Comparison of ENCODE assay signal across 22 cellular contexts in the genomic region with DNA sequence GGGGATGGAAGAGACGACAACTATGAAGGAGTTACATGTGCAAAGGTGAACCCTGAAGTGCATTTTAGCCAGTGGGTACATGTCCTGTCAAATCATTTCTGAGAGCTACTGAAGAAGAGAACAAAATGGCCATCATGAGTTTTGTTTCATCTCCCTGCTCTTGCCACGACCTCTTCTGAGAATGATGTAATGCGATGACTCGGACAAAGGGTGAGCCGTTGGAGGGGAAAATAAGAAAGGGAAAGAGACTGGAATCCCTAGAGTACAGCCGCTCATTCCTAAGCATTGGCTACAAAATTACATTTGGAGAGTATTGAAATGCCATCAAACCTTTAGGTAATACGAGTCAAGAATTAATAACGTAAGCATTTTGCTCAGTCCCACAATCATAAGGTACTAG.
DNase-seq lines count a peak whose midpoint lies in the region; ATAC-seq and TF ChIP-seq lines count a peak whose summit lies in the region.
"Had no signal": no experiment of that assay in that cellular context is flagged by ENCODE, and none has a peak within 500 bp of the region (broad histone marks: within the 10 kb centered on the region; RNA-seq: fewer than 3 reads in every experiment).

No MANE protein-coding gene starts in this region.

- DNase-seq in A172 (ENCODE audit: low spot score) (peak; percentile 24), GM23248 (peak; percentile 81), astrocyte of the hippocampus (ENCODE audit: low read depth, low spot score) (peak; percentile 12), kidney tubule cell (ENCODE audit: low spot score) (peak; percentile 19), GM13976 (ENCODE audit: low spot score) (no peak), cerebellar nuclear complex (lab: John Stamatoyannopoulos, UW) (no peak), mucosa of descending colon (no peak), posterior vena cava (ENCODE audit: low spot score) (no peak)
- DNase-seq: activated CD4-positive, alpha-beta T cell treated with anti-CD3 and anti-CD28 coated beads, Interleukin-2, amount 50 U/mL, for 48 hours; activated CD4-positive, CD25-positive, alpha-beta regulatory T cell; activated CD8-positive, alpha-beta memory T cell treated with anti-CD3 and anti-CD28 coated beads, Interleukin-2, amount 50 U/mL, for 48 hours; Caco-2; H9; hippocampal formation; NCI-H748 treated with DMSO at 0.1 percent for 48 hours; psoas muscle; stimulated activated CD4-positive, alpha-beta T cell treated with anti-CD3 and anti-CD28 coated beads, Interleukin-2, amount 100 ng/mL, for 48 hours; stimulated activated naive CD4-positive, alpha-beta T cell treated with Interleukin-2 at 50 U/mL for 16 hours had no signal

- no peak for ATAC-seq in mucosa of descending colon
- ATAC-seq: psoas muscle had no signal

- peaks cover 28% of the 10 kb centered on the region for H3F3A ChIP-seq in GM23248 (ENCODE audit: insufficient read depth)

- no peak for TF ChIP-seq CTCF in GM13976 (IDR thresholded peaks at IDR 0.05; ENCODE audit: borderline replicate concordance, control extremely low read depth, extremely low read depth, insufficient read depth, missing control alignments)
- no peak for TF ChIP-seq CTCF in mucosa of descending colon (IDR thresholded peaks at IDR 0.05)

- H3K79me2 ChIP-seq in GM23248 (ENCODE audit: insufficient read depth): no peaks in the 10 kb centered on the region

- H3K4me2 ChIP-seq in GM23248 (ENCODE audit: unreplicated experiment): peak overlapping the region; percentile 77
- H3K4me2 ChIP-seq: BLaER1 treated with 17β-estradiol and CSF1 and Interleukin-3, amounts not matched to agents 10 nM and 100 nM; neural progenitor cell; smooth muscle cell had no signal

- H3K9me3 ChIP-seq in GM23248 (ENCODE audit: low read depth): no peaks in the 10 kb centered on the region
- H3K9me3 ChIP-seq in mucosa of descending colon: peaks cover 15% of the 10 kb centered on the region
- H3K9me3 ChIP-seq: breast epithelium, Caco-2, psoas muscle had no signal

- no peaks in the 10 kb centered on the region for H3K27me3 ChIP-seq in GM23248 (replicated peaks; ENCODE audit: insufficient read depth)
- H3K27me3 ChIP-seq: BLaER1 treated with 17β-estradiol and CSF1 and Interleukin-3, amounts not matched to agents 10 nM and 100 nM; breast epithelium; neural progenitor cell had no signal

- H3K36me3 ChIP-seq in GM23248 (ENCODE audit: low read depth) (no peaks in the 10 kb centered on the region), mucosa of descending colon (ENCODE audit: low read depth) (no peaks in the 10 kb centered on the region)
- H3K36me3 ChIP-seq: BLaER1 treated with 17β-estradiol and CSF1 and Interleukin-3, amounts not matched to agents 10 nM and 100 nM; breast epithelium; neural progenitor cell had no signal

- no peaks in the 10 kb centered on the region for H3K9me2 ChIP-seq in GM23248 (ENCODE audit: insufficient read depth)

- H3K4me1 ChIP-seq in GM23248 (ENCODE audit: insufficient read depth) (peaks cover 27% of the 10 kb centered on the region), mucosa of descending colon (ENCODE audit: low read depth) (no peaks in the 10 kb centered on the region)
- H3K4me1 ChIP-seq: breast epithelium, Caco-2, neural progenitor cell, psoas muscle had no signal

- in situ Hi-C loops in GM23248 (cut with MboI) (no loop called here), GM13976 (cut with MboI; ENCODE audit: low sequenced_read_pairs, unreplicated experiment) (no loop called here)

- WGBS in GM23248 (ENCODE audit: low coverage in 1 of 2, low lambda C conversion rate in 2 of 2, missing lambda C conversion rate in 2 of 2), 2 experiments: 8 to 10% methylated on average over 8 of the region's 8 CpGs

- H3K4me3 ChIP-seq in GM23248: peak overlapping the region; percentile 43; the same call in 1 of the 2 replicates
- H3K4me3 ChIP-seq in mucosa of descending colon: no peak overlapping the region
- H3K4me3 ChIP-seq: BLaER1 treated with 17β-estradiol and CSF1 and Interleukin-3, amounts not matched to agents 10 nM and 100 nM; breast epithelium; neural progenitor cell; psoas muscle; smooth muscle cell had no signal

- peak overlapping the region; percentile 43 for H3K27ac ChIP-seq in GM23248
- H3K27ac ChIP-seq: BLaER1 treated with 17β-estradiol and CSF1 and Interleukin-3, amounts not matched to agents 10 nM and 100 nM; neural progenitor cell; psoas muscle had no signal

- intact Hi-C loops in mucosa of descending colon (cut with DNase I, micrococcal nuclease) (no loop called here), posterior vena cava (cut with DNase I) (no loop called here)

- H4K20me1 ChIP-seq in GM23248 (ENCODE audit: insufficient read depth): no peaks in the 10 kb centered on the region
- H4K20me1 ChIP-seq: BLaER1 treated with 17β-estradiol and CSF1 and Interleukin-3, amounts not matched to agents 10 nM and 100 nM had no signal

- peak overlapping the region; percentile 35 for H2AFZ ChIP-seq in GM23248
- H2AFZ ChIP-seq: neural progenitor cell had no signal

- H3K9ac ChIP-seq in GM23248: peak overlapping the region; percentile 9; the same call in 1 of the 2 replicates
- H3K9ac ChIP-seq: BLaER1 treated with 17β-estradiol and CSF1 and Interleukin-3, amounts not matched to agents 10 nM and 100 nM; neural progenitor cell had no signal

Comparison
In these comparisons a context has a peak if more than half of its experiments do, and no peak if none do; other contexts are left out.
1. DNase-seq: peak in A172 (single experiment), GM23248 (single experiment), astrocyte of the hippocampus (single experiment) and kidney tubule cell (single experiment); none in GM13976 (single experiment), cerebellar nuclear complex (0 of 2), mucosa of descending colon (0 of 3) and posterior vena cava (single experiment).